Comparison of ENCODE assay signal across 25 cellular contexts in genomic region chr6:74410630-74411029, GRCh38.
DNase-seq lines count a peak whose midpoint lies in the region; ATAC-seq and TF ChIP-seq lines count a peak whose summit lies in the region.
"Had no signal": no experiment of that assay in that cellular context is flagged by ENCODE, and none has a peak within 500 bp of the region (broad histone marks: within the 10 kb centered on the region; RNA-seq: fewer than 3 reads in every experiment).

No MANE protein-coding gene starts in this region.

- no peak for TF ChIP-seq CTCF in fibroblast of mammary gland (conservative IDR thresholded peaks at IDR 0.05; ENCODE audit: control insufficient read depth, insufficient read depth, low read depth, low read length)
- no peak for TF ChIP-seq CTCF in smooth muscle cell (IDR thresholded peaks at IDR 0.05; ENCODE audit: borderline replicate concordance, insufficient read depth, poor library complexity, severe bottlenecking)

- H3K4me2 ChIP-seq in smooth muscle cell, result no peak overlapping the region

- intact Hi-C loops in left cardiac atrium (cut with DNase I), result no loop called here

- no peaks in the 10 kb centered on the region for H3K36me3 ChIP-seq in smooth muscle cell (ENCODE audit: low read depth)
- H3K36me3 ChIP-seq: gastrocnemius medialis, thoracic aorta, vagina had no signal

- no peaks in the 10 kb centered on the region for H3F3A ChIP-seq in smooth muscle cell (ENCODE audit: low read depth)

- peaks cover 4% of the 10 kb centered on the region for H3K27me3 ChIP-seq in smooth muscle cell (ENCODE audit: low read depth)
- H3K27me3 ChIP-seq: gastrocnemius medialis, vagina had no signal

- no peak overlapping the region for H3K9ac ChIP-seq in smooth muscle cell (ENCODE audit: low read depth)

- no peak overlapping the region for H3K4me3 ChIP-seq in fibroblast of mammary gland (ENCODE audit: control insufficient read depth, low read depth, low read length)
- no peak overlapping the region for H3K4me3 ChIP-seq in smooth muscle cell
- H3K4me3 ChIP-seq: gastrocnemius medialis, mucosa of descending colon, SK-N-MC, thoracic aorta, vagina had no signal

- H3K27ac ChIP-seq in smooth muscle cell (ENCODE audit: low read depth), result no peak overlapping the region
- no peak overlapping the region for H3K27ac ChIP-seq in substantia nigra (ENCODE audit: low read depth, low read length, poor library complexity, severe bottlenecking)
- H3K27ac ChIP-seq: gastrocnemius medialis, HL-60, SK-N-MC, thoracic aorta, vagina had no signal

- no peaks in the 10 kb centered on the region for H3K79me2 ChIP-seq in smooth muscle cell (ENCODE audit: low read depth)

- in situ Hi-C loops in SK-MEL-5 (cut with HindIII; ENCODE audit: low pct_unique_long_range_greater_than_20kb, low sequenced_read_pairs), result no loop called here

- no peaks in the 10 kb centered on the region for H3K9me3 ChIP-seq in smooth muscle cell (replicated peaks; ENCODE audit: low read depth)
- H3K9me3 ChIP-seq: gastrocnemius medialis, mucosa of descending colon, thoracic aorta, vagina had no signal

- DNase-seq in GM03348 (ENCODE audit: low spot score) (peak; percentile 20), SK-MEL-5 (ENCODE audit: low read depth, low spot score) (peak; percentile 82), fibroblast of mammary gland (ENCODE audit: low read depth) (peak; percentile 7), smooth muscle cell (lab: John Stamatoyannopoulos, UW; ENCODE audit: unreplicated experiment) (no peak), substantia nigra (lab: John Stamatoyannopoulos, UW) (no peak), left cardiac atrium (no peak), C1 segment of cervical spinal cord (lab: John Stamatoyannopoulos, UW) (no peak)
- DNase-seq: activated CD4-positive, alpha-beta memory T cell treated with anti-CD3 and anti-CD28 coated beads for 36 hours; activated gamma-delta T cell treated with Interleukin-2 at 50 U/mL for 16 hours; activated T-cell treated with anti-CD3 and anti-CD28 coated beads for 4 hours; AML-193; amniotic stem cell; caudate nucleus; gastrocnemius medialis; hypothalamus; mucosa of descending colon; NCI-H1417; NCI-H2107; NCI-H524; stimulated activated CD4-positive, alpha-beta T cell treated with anti-CD3 and anti-CD28 coated beads, Interleukin-1b, Interleukin-23, amount 100 ng/mL, for 48 hours had no signal

- ATAC-seq in left cardiac atrium, result no peak
- ATAC-seq: gastrocnemius medialis; mucosa of descending colon; stimulated activated memory B cell treated with anti-CD40 and anti-IgM and Interleukin-4, amounts not matched to agents 10 μg/mL and 1 μg/mL and 100 μg/mL, for 72 hours had no signal

- 51% methylated on average over 1 of the region's 1 CpG for WGBS in smooth muscle cell (ENCODE audit: low lambda C conversion rate)

- H4K20me1 ChIP-seq in smooth muscle cell (ENCODE audit: low read depth), result no peaks in the 10 kb centered on the region

- H2AFZ ChIP-seq in smooth muscle cell (ENCODE audit: low read depth), result peak overlapping the region; percentile 21

- H3K4me1 ChIP-seq in smooth muscle cell (ENCODE audit: low read depth), result no peaks in the 10 kb centered on the region
- H3K4me1 ChIP-seq: gastrocnemius medialis, vagina had no signal

Comparison
In these comparisons a context has a peak if more than half of its experiments do, and no peak if none do; other contexts are left out.
1. DNase-seq: peak in GM03348 (single experiment), SK-MEL-5 (single experiment) and fibroblast of mammary gland (single experiment); none in smooth muscle cell (single experiment), substantia nigra (0 of 49), left cardiac atrium (single experiment) and C1 segment of cervical spinal cord (0 of 14).